In the genomic region with DNA sequence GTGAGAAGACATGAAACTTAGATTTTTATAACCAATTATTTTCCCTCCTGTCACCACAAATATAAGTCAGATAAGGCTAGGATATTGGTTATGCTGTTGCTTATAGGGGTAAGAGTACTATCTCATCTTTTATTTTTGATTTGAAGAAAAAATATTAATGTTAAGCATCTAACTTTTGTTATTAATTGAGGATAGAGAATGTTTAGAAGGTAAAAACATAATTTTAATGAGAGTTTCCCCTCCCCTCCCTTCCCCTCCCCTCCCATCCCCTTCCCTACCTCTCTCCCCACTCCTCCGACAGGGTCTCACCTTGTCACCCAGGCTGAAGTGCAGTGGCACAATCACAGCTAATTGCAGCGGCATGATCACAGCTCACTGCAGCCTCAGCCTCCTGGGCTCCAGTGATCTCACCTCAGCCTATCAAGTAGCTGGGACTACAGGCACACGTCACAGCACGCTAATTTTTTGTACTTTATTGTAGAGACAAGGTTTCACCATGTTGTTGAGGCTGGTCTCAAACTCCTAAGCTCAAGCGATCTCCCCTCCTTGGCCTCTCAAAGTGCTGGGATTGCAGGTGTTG, we compare ENCODE assay signal across 18 cellular contexts.
DNase-seq lines count a peak whose midpoint lies in the region; ATAC-seq, FAIRE-seq and TF ChIP-seq lines count a peak whose summit lies in the region.
"Had no signal": no experiment of that assay in that cellular context is flagged by ENCODE, and none has a peak within 500 bp of the region (broad histone marks: within the 10 kb centered on the region; RNA-seq: fewer than 3 reads in every experiment).

No MANE protein-coding gene starts in this region.

- H3K27me3 Mint-ChIP-seq in activated T-cell treated with anti-CD3 and anti-CD28 coated beads, Interleukin-2, amount 50 U/mL, for 72 hours (ENCODE audit: low read depth): no peaks in the 10 kb centered on the region
- no peaks in the 10 kb centered on the region for H3K27me3 Mint-ChIP-seq in chondrocyte (ENCODE audit: low read depth)
- H3K27me3 Mint-ChIP-seq in osteocyte (ENCODE audit: unreplicated experiment): no peaks in the 10 kb centered on the region
- H3K27me3 Mint-ChIP-seq: CD4-positive, CD25-positive, alpha-beta regulatory T cell had no signal

- H3K9me3 Mint-ChIP-seq in activated T-cell treated with anti-CD3 and anti-CD28 coated beads, Interleukin-2, amount 50 U/mL, for 72 hours: peaks cover 3% of the 10 kb centered on the region in 2 donors
- peaks cover 4% of the 10 kb centered on the region for H3K9me3 Mint-ChIP-seq in chondrocyte (ENCODE audit: low read depth)
- peaks cover 10% of the 10 kb centered on the region for H3K9me3 Mint-ChIP-seq in osteocyte (ENCODE audit: unreplicated experiment)

- no peak for TF ChIP-seq CTCF in chondrocyte (IDR thresholded peaks at IDR 0.05)
- no peak for TF ChIP-seq CTCF in osteocyte (IDR thresholded peaks at IDR 0.05)

- H3K4me3 Mint-ChIP-seq in activated T-cell treated with anti-CD3 and anti-CD28 coated beads, Interleukin-2, amount 50 U/mL, for 72 hours: no peak overlapping the region
- H3K4me3 Mint-ChIP-seq in chondrocyte (ENCODE audit: unreplicated experiment) (no peak overlapping the region), osteocyte (ENCODE audit: unreplicated experiment) (peak overlapping the region; percentile 20)
- H3K4me3 Mint-ChIP-seq: CD4-positive, CD25-positive, alpha-beta regulatory T cell; H9 had no signal

- ATAC-seq in activated T-cell treated with anti-CD3 and anti-CD28 coated beads, Interleukin-2, amount 50 U/mL, for 72 hours (replicated peaks in 1 of 2): no peak

- peaks cover 8 to 23% of the 10 kb centered on the region in 2 donors for H3K36me3 Mint-ChIP-seq in activated T-cell treated with anti-CD3 and anti-CD28 coated beads, Interleukin-2, amount 50 U/mL, for 72 hours (ENCODE audit: insufficient read depth in 2 of 2)
- H3K36me3 Mint-ChIP-seq in chondrocyte (ENCODE audit: low read depth) (peaks cover 21% of the 10 kb centered on the region), osteocyte (ENCODE audit: unreplicated experiment) (peaks cover 44% of the 10 kb centered on the region)

- peak overlapping the region; percentile 87 for H3K27ac Mint-ChIP-seq in activated T-cell treated with anti-CD3 and anti-CD28 coated beads, Interleukin-2, amount 50 U/mL, for 72 hours
- peak overlapping the region; percentile 81 for H3K27ac Mint-ChIP-seq in chondrocyte (ENCODE audit: unreplicated experiment)
- H3K27ac Mint-ChIP-seq in osteocyte (ENCODE audit: unreplicated experiment): peak overlapping the region; percentile 79
- H3K27ac Mint-ChIP-seq: H9 had no signal

- FAIRE-seq in GM18507 (lab: Jason Lieb, UNC): peak; percentile 5

- peaks cover 8% of the 10 kb centered on the region for H3K4me1 Mint-ChIP-seq in activated T-cell treated with anti-CD3 and anti-CD28 coated beads, Interleukin-2, amount 50 U/mL, for 72 hours (ENCODE audit: low read depth)
- H3K4me1 Mint-ChIP-seq in chondrocyte (ENCODE audit: low read depth): peaks cover 59% of the 10 kb centered on the region
- H3K4me1 Mint-ChIP-seq in osteocyte (ENCODE audit: unreplicated experiment): peaks cover 74% of the 10 kb centered on the region
- H3K4me1 Mint-ChIP-seq: H9 had no signal

- no peak for DNase-seq in activated T-cell treated with anti-CD3 and anti-CD28 coated beads, Interleukin-2, amount 50 U/mL, for 72 hours
- no peak for DNase-seq in activated T-cell treated with anti-CD3 and anti-CD28 coated beads, Interleukin-2, amount 50 U/mL, for 48 hours
- no peak for DNase-seq in GM18507 (ENCODE audit: extremely low spot score, insufficient read length, low read depth)
- DNase-seq in chondrocyte (ENCODE audit: low spot score): no peak
- DNase-seq in osteocyte (ENCODE audit: extremely low spot score, unreplicated experiment): no peak
- DNase-seq in GM19240 (ENCODE audit: insufficient read length, low spot score): no peak
- no peak for DNase-seq in SW480 (ENCODE audit: low spot score)
- DNase-seq: CD4-positive, CD25-positive, alpha-beta regulatory T cell; DMS153; DND-41; H9; NCI-H1092 treated with DMSO at 0.1 percent for 48 hours; NCI-H1436 treated with DMSO at 0.1 percent for 48 hours; NCI-H187 treated with DMSO at 0.1 percent for 48 hours; NCI-H446 treated with DMSO at 0.1 percent for 48 hours; NCI-H82; NK-92 treated with Interleukin-12 subunit alpha and Interleukin-12 subunit beta, amount 100 ng/mL, for 24 hours; SK-N-SH had no signal
